In genomic region chr10:86872757-86873156, GRCh38 we compare ENCODE assay signal across 14 cellular contexts.
DNase-seq lines count a peak whose midpoint lies in the region; ATAC-seq, FAIRE-seq and TF ChIP-seq lines count a peak whose summit lies in the region.
"Had no signal": no experiment of that assay in that cellular context is flagged by ENCODE, and none has a peak within 500 bp of the region (broad histone marks: within the 10 kb centered on the region; RNA-seq: fewer than 3 reads in every experiment).

No MANE protein-coding gene starts in this region.

- intact Hi-C loops in CD14-positive monocyte (cut with micrococcal nuclease) = no loop called here
- intact Hi-C loops in GM12878 (cut with micrococcal nuclease; ENCODE audit: unreplicated experiment) = no loop called here
- intact Hi-C loops in left lung (cut with DNase I) = no loop called here
- intact Hi-C loops in testis (cut with DNase I; ENCODE audit: low total_unique reads) = no loop called here

- peaks cover 17% of the 10 kb centered on the region for H3K4me1 Mint-ChIP-seq in CD14-positive monocyte
- H3K4me1 Mint-ChIP-seq: stimulated activated naive CD8-positive, alpha-beta T cell treated with anti-CD3 and anti-CD28 coated beads, Interleukin-15, amount 100 ng/mL, for 72 hours had no signal

- FAIRE-seq in GM12878 (lab: Jason Lieb, UNC) = peak; percentile 27

- CTCF ChIA-PET in GM12878 (lab: Yijun Ruan, JAX) = no interaction called here

- no TSS peak for BruUV-seq in GM12878 (replicated peaks; lab: Mats Ljungman, UMichigan)

- no peak overlapping the region for H2AFZ ChIP-seq in GM12878 (ENCODE audit: control insufficient read depth, low read depth, low read length)

- TF ChIP-seq CTCF in CD14-positive monocyte (IDR thresholded peaks at IDR 0.05) (no peak), GM12878 (IDR thresholded peaks at IDR 0.05 in 2 of 3, conservative IDR thresholded peaks at IDR 0.05 in 1 of 3; ENCODE audit: control insufficient read depth in 2 of 3, extremely low read depth in 1 of 3, insufficient read depth in 1 of 3, low read depth in 3 of 3, low read length in 3 of 3) (no peak), left lung (IDR thresholded peaks at IDR 0.05) (no peak), testis (IDR thresholded peaks at IDR 0.05) (no peak), Peyer's patch (IDR thresholded peaks at IDR 0.05) (no peak)

- H3K27me3 ChIP-seq in HUES48 (ENCODE audit: control insufficient read depth, insufficient read depth, low read length) = no peaks in the 10 kb centered on the region
- H3K27me3 ChIP-seq in GM12878 (replicated peaks in 1 of 2; ENCODE audit: control insufficient read depth in 2 of 2, insufficient read depth in 2 of 2, low read length in 1 of 2) = no peaks in the 10 kb centered on the region
- no peaks in the 10 kb centered on the region for H3K27me3 ChIP-seq in left lung
- H3K27me3 ChIP-seq in testis = no peaks in the 10 kb centered on the region
- no peaks in the 10 kb centered on the region for H3K27me3 ChIP-seq in Peyer's patch

- H3K4me1 ChIP-seq in HUES48 (ENCODE audit: control insufficient read depth, insufficient read depth, low read length) (peaks cover 48% of the 10 kb centered on the region), GM12878 (ENCODE audit: control insufficient read depth, insufficient read depth, low read length) (peaks cover 4% of the 10 kb centered on the region; the same call in 1 of the 2 replicates), left lung (peaks cover 0 to 8% of the 10 kb centered on the region in 2 donors), testis (peaks cover 13% of the 10 kb centered on the region), Peyer's patch (peaks cover 0 to 11% (median 0%) of the 10 kb centered on the region in 4 donors)

- POLR2A ChIA-PET in GM12878 (lab: Charles Lee) = no interaction called here

- peaks cover 0 to 2% (median 0%) of the 10 kb centered on the region in 7 donors for H3K9me3 Mint-ChIP-seq in CD14-positive monocyte
- H3K9me3 Mint-ChIP-seq: stimulated activated naive CD8-positive, alpha-beta T cell treated with anti-CD3 and anti-CD28 coated beads, Interleukin-15, amount 100 ng/mL, for 72 hours had no signal

- no peaks in the 10 kb centered on the region for H3K36me3 Mint-ChIP-seq in CD14-positive monocyte

- in situ Hi-C loops in GM12878 (cut with MboI) = no loop called here

- no peak overlapping the region for H3K4me2 ChIP-seq in GM12878 (ENCODE audit: control insufficient read depth, insufficient read depth)

- DNase-seq in CD14-positive monocyte (ENCODE audit: low spot score) = peak; percentile 59
- DNase-seq in GM12878 (ENCODE audit: low read depth, low spot score) = no peak
- DNase-seq in left lung = no peak
- DNase-seq in testis = no peak
- no peak for DNase-seq in Peyer's patch
- DNase-seq: activated effector memory CD4-positive, alpha-beta T cell treated with Interleukin-2 at 50 U/mL for 16 hours; erythroblast; NCI-H510A; stimulated activated naive CD8-positive, alpha-beta T cell treated with anti-CD3 and anti-CD28 coated beads, Interleukin-15, amount 100 ng/mL, for 72 hours; T-helper 9 cell had no signal

- H3K27ac ChIP-seq in HUES48 (ENCODE audit: low read depth, low read length) = peak overlapping the region; percentile 52
- H3K27ac ChIP-seq in GM12878 (ENCODE audit: control insufficient read depth, insufficient read depth) = no peak overlapping the region; the same call in 1 of the 2 replicates
- peak overlapping the region in 1 of 2 donors; percentile 45 for H3K27ac ChIP-seq in left lung
- H3K27ac ChIP-seq in testis = no peak overlapping the region
- peak overlapping the region in 1 of 4 donors; percentile 5 for H3K27ac ChIP-seq in Peyer's patch

- H4K20me1 ChIP-seq in GM12878 (ENCODE audit: control insufficient read depth, insufficient read depth) = no peaks in the 10 kb centered on the region

- SMC1A ChIA-PET in GM12878 (lab: Charles Lee; ENCODE audit: uncharacterized antibody, unreplicated experiment) = interaction anchor here (1.7 kb wide), 1 partner anchor 15 kb away, joined by 4 read pairs; no protein-coding TSS in a partner anchor

- TF ChIP-seq POLR2A in GM12878 (IDR thresholded peaks at IDR 0.05; ENCODE audit: low read depth, low read length) (no peak), testis (IDR thresholded peaks at IDR 0.05) (no peak), Peyer's patch (IDR thresholded peaks at IDR 0.05) (no peak), GM18505 (IDR thresholded peaks at IDR 0.05; ENCODE audit: borderline replicate concordance, extremely low read depth, insufficient read depth, insufficient read length) (no peak)

- H3K27ac Mint-ChIP-seq in CD14-positive monocyte = peak overlapping the region in 6 of 7 donors; percentile 21 to 93 (median 66)

- peaks cover 6 to 15% (median 12%) of the 10 kb centered on the region in 3 donors for H3K27me3 Mint-ChIP-seq in CD14-positive monocyte (ENCODE audit: low read depth in 3 of 3)
- H3K27me3 Mint-ChIP-seq: stimulated activated naive CD8-positive, alpha-beta T cell treated with anti-CD3 and anti-CD28 coated beads, Interleukin-15, amount 100 ng/mL, for 72 hours had no signal

- TF ChIP-seq RAD21 in GM12878 (IDR thresholded peaks at IDR 0.05; ENCODE audit: insufficient read depth, low read depth, low read length) = no peak

- H3K79me2 ChIP-seq in GM12878 (ENCODE audit: control insufficient read depth, insufficient read depth, low read length) = no peaks in the 10 kb centered on the region

- peak overlapping the region in 1 of 2 donors; percentile 75 for H3K4me3 Mint-ChIP-seq in CD14-positive monocyte
- H3K4me3 Mint-ChIP-seq: stimulated activated naive CD8-positive, alpha-beta T cell treated with anti-CD3 and anti-CD28 coated beads, Interleukin-15, amount 100 ng/mL, for 72 hours had no signal

- whole genome bisulfite sequencing in GM12878 (ENCODE audit: insufficient coverage, insufficient replicate concordance, low lambda C conversion rate, missing lambda C conversion rate) = 98% methylated on average over 4 of the region's 4 CpGs
- 38 to 47% methylated on average over 4 of the region's 4 CpGs for WGBS in testis, 2 donors

- H3K9ac ChIP-seq in HUES48 (ENCODE audit: low read depth, low read length) = no peak overlapping the region
- H3K9ac ChIP-seq in GM12878 (ENCODE audit: control insufficient read depth, insufficient read depth, low read length) = no peak overlapping the region; the same call in 1 of the 2 replicates

- no peak overlapping the region for H3K4me3 ChIP-seq in HUES48 (ENCODE audit: low read depth, low read length)
- H3K4me3 ChIP-seq in GM12878 = no peak overlapping the region
- no peak overlapping the region for H3K4me3 ChIP-seq in left lung
- no peak overlapping the region for H3K4me3 ChIP-seq in testis
- no peak overlapping the region for H3K4me3 ChIP-seq in Peyer's patch
- H3K4me3 ChIP-seq: lung had no signal

- H3K36me3 ChIP-seq in HUES48 (ENCODE audit: control insufficient read depth, insufficient read depth, low read length) (peaks cover 21% of the 10 kb centered on the region), GM12878 (ENCODE audit: control insufficient read depth in 2 of 2, insufficient read depth in 2 of 2, low read length in 1 of 2) (no peaks in the 10 kb centered on the region; a peak in 2 of 4 replicates), left lung (no peaks in the 10 kb centered on the region), testis (ENCODE audit: low read depth, missing control alignments) (no peaks in the 10 kb centered on the region), Peyer's patch (peaks cover 0 to 7% (median 0%) of the 10 kb centered on the region in 3 donors)

- TF ChIP-seq EP300 in GM12878 (IDR thresholded peaks at IDR 0.05; ENCODE audit: borderline replicate concordance in 1 of 2, control insufficient read depth in 1 of 2, low read depth in 2 of 2, low read length in 2 of 2) = no peak

- H3K9me3 ChIP-seq in HUES48 (ENCODE audit: control insufficient read depth, insufficient read depth, low read length) = no peaks in the 10 kb centered on the region
- no peaks in the 10 kb centered on the region for H3K9me3 ChIP-seq in GM12878 (replicated peaks; ENCODE audit: control insufficient read depth, insufficient read depth, low read length)
- H3K9me3 ChIP-seq in left lung = no peaks in the 10 kb centered on the region
- H3K9me3 ChIP-seq in testis = no peaks in the 10 kb centered on the region
- H3K9me3 ChIP-seq in Peyer's patch = no peaks in the 10 kb centered on the region

- RAD21 ChIA-PET in GM12878 (lab: Charles Lee; ENCODE audit: unreplicated experiment) = no interaction called here

- ATAC-seq in GM12878 = no peak
- ATAC-seq in left lung = peak; percentile 20
- no peak for ATAC-seq in HG03175 (IDR thresholded peaks at IDR 0.05; ENCODE audit: unreplicated experiment)
- no peak for ATAC-seq in GM18505 (IDR thresholded peaks at IDR 0.05; ENCODE audit: unreplicated experiment)
- ATAC-seq: stimulated activated naive CD8-positive, alpha-beta T cell treated with anti-CD3 and anti-CD28 coated beads, Interleukin-15, amount 100 ng/mL, for 72 hours had no signal

TF ChIP-seq in GM12878, 131 proteins besides CTCF, POLR2A, EP300 and RAD21:
- TF ChIP-seq ZBED1 (IDR thresholded peaks at IDR 0.05; ENCODE audit: borderline replicate concordance) (no peak), TCF3 (IDR thresholded peaks at IDR 0.05; ENCODE audit: borderline replicate concordance, insufficient read depth, low read depth, low read length) (no peak), MAX (IDR thresholded peaks at IDR 0.05; ENCODE audit: low read depth, low read length) (no peak)
